ENCODE assay signal across 12 cellular contexts in genomic region chr10:34235164-34235832, GRCh38.
DNase-seq lines count a peak whose midpoint lies in the region; ATAC-seq, FAIRE-seq and TF ChIP-seq lines count a peak whose summit lies in the region.
"Had no signal": no experiment of that assay in that cellular context is flagged by ENCODE, and none has a peak within 500 bp of the region (broad histone marks: within the 10 kb centered on the region; RNA-seq: fewer than 3 reads in every experiment).

No MANE protein-coding gene starts in this region.

- no peaks in the 10 kb centered on the region for H3K9me1 ChIP-seq in keratinocyte (ENCODE audit: control insufficient read depth, extremely low read depth, insufficient read depth, low read length)

- no peaks in the 10 kb centered on the region for H3K79me2 ChIP-seq in keratinocyte (ENCODE audit: control insufficient read depth, insufficient read depth, low read length)

- H3K27ac ChIP-seq in keratinocyte (ENCODE audit: control insufficient read depth, insufficient read depth, low read length), result no peak overlapping the region

- no peaks in the 10 kb centered on the region for H4K20me1 ChIP-seq in keratinocyte (ENCODE audit: control insufficient read depth, extremely low read depth, insufficient read depth, low read length)

- no peak for ATAC-seq in GM19023 (IDR thresholded peaks at IDR 0.05; ENCODE audit: unreplicated experiment)
- ATAC-seq: stimulated activated naive CD8-positive, alpha-beta T cell treated with anti-CD3 and anti-CD28 coated beads, Interleukin-15, amount 100 ng/mL, for 72 hours had no signal

- H3K9ac ChIP-seq in keratinocyte (ENCODE audit: control insufficient read depth, extremely low read depth, insufficient read depth, low read length), result no peak overlapping the region

- DNase-seq in EL, result peak; percentile 31
- DNase-seq in NCI-H1092 (lab: John Stamatoyannopoulos, UW), result peak; percentile 10
- DNase-seq in SW480 (ENCODE audit: low spot score), result peak; percentile 65
- no peak for DNase-seq in keratinocyte (ENCODE audit: low read depth, low spot score)
- no peak for DNase-seq in activated CD4-positive, alpha-beta T cell treated with anti-CD3 and anti-CD28 coated beads for 48 hours
- no peak for DNase-seq in GM19240 (ENCODE audit: insufficient read length, low spot score)
- no peak for DNase-seq in AML-193 (lab: John Stamatoyannopoulos, UW)
- DNase-seq: CD4-positive, CD25-positive, alpha-beta regulatory T cell; KG1; NCI-H82; stimulated activated naive CD8-positive, alpha-beta T cell treated with anti-CD3 and anti-CD28 coated beads, Interleukin-15, amount 100 ng/mL, for 72 hours had no signal

- no peak overlapping the region for H2AFZ ChIP-seq in keratinocyte (ENCODE audit: control insufficient read depth, low read length)

- H3K4me2 ChIP-seq in keratinocyte (ENCODE audit: control insufficient read depth, extremely low read depth, insufficient read depth, low read depth, low read length), result no peak overlapping the region

- TF ChIP-seq CTCF in keratinocyte (optimal IDR thresholded peaks at IDR 0.05 in 1 of 3, IDR thresholded peaks at IDR 0.05 in 1 of 3, conservative IDR thresholded peaks at IDR 0.05 in 1 of 3; ENCODE audit: extremely low read depth in 1 of 3, insufficient read depth in 2 of 3, low read length in 3 of 3), result no peak

- no peaks in the 10 kb centered on the region for H3K27me3 ChIP-seq in keratinocyte (ENCODE audit: control insufficient read depth, extremely low read depth, insufficient read depth, low read length)

- dilution Hi-C loops in keratinocyte (cut with MboI; ENCODE audit: extremely low pct_ligation_motif_present, low sequenced_read_pairs), result no loop called here

- no peak overlapping the region for H3K4me3 ChIP-seq in keratinocyte (ENCODE audit: control insufficient read depth in 2 of 3, extremely low read depth in 1 of 3, insufficient read depth in 2 of 3, low read depth in 1 of 3, low read length in 3 of 3)

- no peaks in the 10 kb centered on the region for H3K36me3 ChIP-seq in keratinocyte (ENCODE audit: control insufficient read depth in 2 of 2, extremely low read depth in 1 of 2, insufficient read depth in 2 of 2, low read length in 2 of 2)

- no peaks in the 10 kb centered on the region for H3K9me3 ChIP-seq in keratinocyte (ENCODE audit: control insufficient read depth, low read depth, low read length)

- FAIRE-seq in keratinocyte (lab: Jason Lieb, UNC), result peak; percentile 58

- no peaks in the 10 kb centered on the region for H3K4me1 ChIP-seq in keratinocyte (ENCODE audit: control insufficient read depth, extremely low read depth, insufficient read depth, low read length)

Comparison
In these comparisons a context has a peak if more than half of its experiments do, and no peak if none do; other contexts are left out.
1. DNase-seq: peak in EL (single experiment), NCI-H1092 (single experiment) and SW480 (single experiment); none in keratinocyte (single experiment), activated CD4-positive, alpha-beta T cell treated with anti-CD3 and anti-CD28 coated beads for 48 hours (single experiment), GM19240 (single experiment) and AML-193 (0 of 2).